Comparison of ENCODE assay signal across 1 cellular context in the genomic region with DNA sequence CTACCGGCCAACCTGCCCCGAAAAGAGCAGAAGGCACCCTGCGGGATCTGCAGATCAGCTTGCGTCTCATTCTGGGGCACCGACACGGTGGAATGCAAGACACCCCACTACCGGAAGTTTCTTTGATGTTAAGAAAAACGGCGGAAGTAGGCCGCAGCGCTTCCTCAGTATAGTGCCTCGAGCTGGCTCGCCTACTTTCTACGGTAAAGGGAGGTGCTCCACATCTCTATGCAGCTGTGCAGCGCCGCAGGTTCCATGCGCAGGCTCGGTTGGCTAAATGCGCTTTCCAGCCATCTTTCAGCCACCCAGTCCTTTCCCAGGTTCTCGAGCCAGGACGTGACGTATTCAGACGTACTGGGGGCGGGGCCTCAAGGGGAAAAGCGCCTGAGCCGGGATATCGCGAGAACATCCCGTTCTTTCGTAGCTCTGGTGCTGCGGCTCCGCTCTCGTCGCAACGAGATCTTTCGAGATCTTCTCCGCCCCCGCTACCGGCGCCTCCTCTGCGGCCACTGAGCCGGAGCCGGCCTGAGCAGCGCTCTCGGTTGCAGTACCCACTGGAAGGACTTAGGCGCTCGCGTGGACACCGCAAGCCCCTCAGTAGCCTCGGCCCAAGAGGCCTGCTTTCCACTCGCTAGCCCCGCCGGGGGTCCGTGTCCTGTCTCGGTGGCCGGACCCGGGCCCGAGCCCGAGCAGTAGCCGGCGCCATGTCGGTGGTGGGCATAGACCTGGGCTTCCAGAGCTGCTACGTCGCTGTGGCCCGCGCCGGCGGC.
TF ChIP-seq lines count a peak whose summit lies in the region.

A gene (plus strand): TSS at position 467 of the 770 bp plus-strand sequence. CDS start 238 bp downstream, at position 705.

TF ChIP-seq in HepG2, 621 proteins besides CTCF, POLR2A, EP300 and RAD21 (continued from another document and continues in another):
- TF ChIP-seq, protein P1, sequence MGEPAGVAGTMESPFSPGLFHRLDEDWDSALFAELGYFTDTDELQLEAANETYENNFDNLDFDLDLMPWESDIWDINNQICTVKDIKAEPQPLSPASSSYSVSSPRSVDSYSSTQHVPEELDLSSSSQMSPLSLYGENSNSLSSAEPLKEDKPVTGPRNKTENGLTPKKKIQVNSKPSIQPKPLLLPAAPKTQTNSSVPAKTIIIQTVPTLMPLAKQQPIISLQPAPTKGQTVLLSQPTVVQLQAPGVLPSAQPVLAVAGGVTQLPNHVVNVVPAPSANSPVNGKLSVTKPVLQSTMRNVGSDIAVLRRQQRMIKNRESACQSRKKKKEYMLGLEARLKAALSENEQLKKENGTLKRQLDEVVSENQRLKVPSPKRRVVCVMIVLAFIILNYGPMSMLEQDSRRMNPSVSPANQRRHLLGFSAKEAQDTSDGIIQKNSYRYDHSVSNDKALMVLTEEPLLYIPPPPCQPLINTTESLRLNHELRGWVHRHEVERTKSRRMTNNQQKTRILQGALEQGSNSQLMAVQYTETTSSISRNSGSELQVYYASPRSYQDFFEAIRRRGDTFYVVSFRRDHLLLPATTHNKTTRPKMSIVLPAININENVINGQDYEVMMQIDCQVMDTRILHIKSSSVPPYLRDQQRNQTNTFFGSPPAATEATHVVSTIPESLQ (CRISPR knock-in tag; conservative IDR thresholded peaks at IDR 0.05): no peak
- TF ChIP-seq ZNF790 (CRISPR knock-in tag; IDR thresholded peaks at IDR 0.05; ENCODE audit: borderline replicate concordance) (peak; percentile 53; the same call in 1 of the 2 replicates), MIER2 (CRISPR knock-in tag; IDR thresholded peaks at IDR 0.05) (no peak), JUN (CRISPR knock-in tag; IDR thresholded peaks at IDR 0.05) (peak; percentile 46; the same call in 1 of the 2 replicates), MIER3 (CRISPR knock-in tag; IDR thresholded peaks at IDR 0.05; ENCODE audit: borderline replicate concordance) (peak; percentile 77; the same call in 1 of the 2 replicates), RXRB (CRISPR knock-in tag; IDR thresholded peaks at IDR 0.05; ENCODE audit: borderline replicate concordance) (no peak), ZMYM3 (CRISPR knock-in tag; IDR thresholded peaks at IDR 0.05) (peak; percentile 49; the same call in 1 of the 2 replicates), ZNF101 (CRISPR knock-in tag; IDR thresholded peaks at IDR 0.05; ENCODE audit: borderline replicate concordance, low read depth) (0 out of 2 replicates have a peak, but pooled peaks have one; percentile 48), SALL1 (CRISPR knock-in tag; IDR thresholded peaks at IDR 0.05) (peak; percentile 76; the same call in 1 of the 2 replicates), NFKB2 (CRISPR knock-in tag; IDR thresholded peaks at IDR 0.05; ENCODE audit: borderline replicate concordance) (peak; percentile 88; the same call in 1 of the 2 replicates), RNF2 (conservative IDR thresholded peaks at IDR 0.05; ENCODE audit: low read depth) (0 out of 2 replicates have a peak, but pooled peaks have one; percentile 31), PRPF4 (IDR thresholded peaks at IDR 0.05; ENCODE audit: low read depth, low read length, poor library complexity, severe bottlenecking) (no peak), HNF4G (IDR thresholded peaks at IDR 0.05; ENCODE audit: borderline replicate concordance, low read depth, low read length) (no peak), HNF4G (CRISPR knock-in tag; IDR thresholded peaks at IDR 0.05; ENCODE audit: borderline replicate concordance, low read depth) (no peak), ZNF562 (CRISPR knock-in tag; IDR thresholded peaks at IDR 0.05; ENCODE audit: borderline replicate concordance) (peak; percentile 32; the same call in 1 of the 2 replicates), BORCS8-MEF2B (CRISPR knock-in tag; IDR thresholded peaks at IDR 0.05) (peak; percentile 91), REL (CRISPR knock-in tag; conservative IDR thresholded peaks at IDR 0.05) (no peak), ZFX (CRISPR knock-in tag; IDR thresholded peaks at IDR 0.05; ENCODE audit: low read depth) (peak; percentile 98), ZNF777 (CRISPR knock-in tag; IDR thresholded peaks at IDR 0.05) (no peak; the same call in 1 of the 2 replicates), ZBTB3 (CRISPR knock-in tag; IDR thresholded peaks at IDR 0.05; ENCODE audit: borderline replicate concordance, low read depth) (no peak), ZNF558 (CRISPR knock-in tag; IDR thresholded peaks at IDR 0.05; ENCODE audit: borderline replicate concordance) (peak; percentile 78; the same call in 1 of the 2 replicates), ATRX (CRISPR knock-in tag; IDR thresholded peaks at IDR 0.05; ENCODE audit: borderline replicate concordance) (no peak), TP53 (CRISPR knock-in tag; conservative IDR thresholded peaks at IDR 0.05) (no peak), ZNF432 (CRISPR knock-in tag; IDR thresholded peaks at IDR 0.05; ENCODE audit: borderline replicate concordance) (no peak), YEATS4 (CRISPR knock-in tag; IDR thresholded peaks at IDR 0.05; ENCODE audit: borderline replicate concordance) (peak; percentile 89; the same call in 1 of the 2 replicates), ZNF10 (CRISPR knock-in tag; IDR thresholded peaks at IDR 0.05; ENCODE audit: borderline replicate concordance, low read depth) (no peak)
- TF ChIP-seq, protein P2, sequence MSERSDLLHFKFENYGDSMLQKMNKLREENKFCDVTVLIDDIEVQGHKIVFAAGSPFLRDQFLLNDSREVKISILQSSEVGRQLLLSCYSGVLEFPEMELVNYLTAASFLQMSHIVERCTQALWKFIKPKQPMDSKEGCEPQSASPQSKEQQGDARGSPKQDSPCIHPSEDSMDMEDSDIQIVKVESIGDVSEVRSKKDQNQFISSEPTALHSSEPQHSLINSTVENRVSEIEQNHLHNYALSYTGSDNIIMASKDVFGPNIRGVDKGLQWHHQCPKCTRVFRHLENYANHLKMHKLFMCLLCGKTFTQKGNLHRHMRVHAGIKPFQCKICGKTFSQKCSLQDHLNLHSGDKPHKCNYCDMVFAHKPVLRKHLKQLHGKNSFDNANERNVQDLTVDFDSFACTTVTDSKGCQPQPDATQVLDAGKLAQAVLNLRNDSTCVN (CRISPR knock-in tag; IDR thresholded peaks at IDR 0.05; ENCODE audit: borderline replicate concordance): peak; percentile 74; the same call in 1 of the 2 replicates
- TF ChIP-seq, protein P3, sequence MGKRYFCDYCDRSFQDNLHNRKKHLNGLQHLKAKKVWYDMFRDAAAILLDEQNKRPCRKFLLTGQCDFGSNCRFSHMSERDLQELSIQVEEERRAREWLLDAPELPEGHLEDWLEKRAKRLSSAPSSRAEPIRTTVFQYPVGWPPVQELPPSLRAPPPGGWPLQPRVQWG (CRISPR knock-in tag; IDR thresholded peaks at IDR 0.05; ENCODE audit: borderline replicate concordance, low read depth): no peak
- TF ChIP-seq, protein P4, sequence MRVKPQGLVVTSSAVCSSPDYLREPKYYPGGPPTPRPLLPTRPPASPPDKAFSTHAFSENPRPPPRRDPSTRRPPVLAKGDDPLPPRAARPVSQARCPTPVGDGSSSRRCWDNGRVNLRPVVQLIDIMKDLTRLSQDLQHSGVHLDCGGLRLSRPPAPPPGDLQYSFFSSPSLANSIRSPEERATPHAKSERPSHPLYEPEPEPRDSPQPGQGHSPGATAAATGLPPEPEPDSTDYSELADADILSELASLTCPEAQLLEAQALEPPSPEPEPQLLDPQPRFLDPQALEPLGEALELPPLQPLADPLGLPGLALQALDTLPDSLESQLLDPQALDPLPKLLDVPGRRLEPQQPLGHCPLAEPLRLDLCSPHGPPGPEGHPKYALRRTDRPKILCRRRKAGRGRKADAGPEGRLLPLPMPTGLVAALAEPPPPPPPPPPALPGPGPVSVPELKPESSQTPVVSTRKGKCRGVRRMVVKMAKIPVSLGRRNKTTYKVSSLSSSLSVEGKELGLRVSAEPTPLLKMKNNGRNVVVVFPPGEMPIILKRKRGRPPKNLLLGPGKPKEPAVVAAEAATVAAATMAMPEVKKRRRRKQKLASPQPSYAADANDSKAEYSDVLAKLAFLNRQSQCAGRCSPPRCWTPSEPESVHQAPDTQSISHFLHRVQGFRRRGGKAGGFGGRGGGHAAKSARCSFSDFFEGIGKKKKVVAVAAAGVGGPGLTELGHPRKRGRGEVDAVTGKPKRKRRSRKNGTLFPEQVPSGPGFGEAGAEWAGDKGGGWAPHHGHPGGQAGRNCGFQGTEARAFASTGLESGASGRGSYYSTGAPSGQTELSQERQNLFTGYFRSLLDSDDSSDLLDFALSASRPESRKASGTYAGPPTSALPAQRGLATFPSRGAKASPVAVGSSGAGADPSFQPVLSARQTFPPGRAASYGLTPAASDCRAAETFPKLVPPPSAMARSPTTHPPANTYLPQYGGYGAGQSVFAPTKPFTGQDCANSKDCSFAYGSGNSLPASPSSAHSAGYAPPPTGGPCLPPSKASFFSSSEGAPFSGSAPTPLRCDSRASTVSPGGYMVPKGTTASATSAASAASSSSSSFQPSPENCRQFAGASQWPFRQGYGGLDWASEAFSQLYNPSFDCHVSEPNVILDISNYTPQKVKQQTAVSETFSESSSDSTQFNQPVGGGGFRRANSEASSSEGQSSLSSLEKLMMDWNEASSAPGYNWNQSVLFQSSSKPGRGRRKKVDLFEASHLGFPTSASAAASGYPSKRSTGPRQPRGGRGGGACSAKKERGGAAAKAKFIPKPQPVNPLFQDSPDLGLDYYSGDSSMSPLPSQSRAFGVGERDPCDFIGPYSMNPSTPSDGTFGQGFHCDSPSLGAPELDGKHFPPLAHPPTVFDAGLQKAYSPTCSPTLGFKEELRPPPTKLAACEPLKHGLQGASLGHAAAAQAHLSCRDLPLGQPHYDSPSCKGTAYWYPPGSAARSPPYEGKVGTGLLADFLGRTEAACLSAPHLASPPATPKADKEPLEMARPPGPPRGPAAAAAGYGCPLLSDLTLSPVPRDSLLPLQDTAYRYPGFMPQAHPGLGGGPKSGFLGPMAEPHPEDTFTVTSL (CRISPR knock-in tag; IDR thresholded peaks at IDR 0.05; ENCODE audit: borderline replicate concordance): no peak
- TF ChIP-seq, protein P5, sequence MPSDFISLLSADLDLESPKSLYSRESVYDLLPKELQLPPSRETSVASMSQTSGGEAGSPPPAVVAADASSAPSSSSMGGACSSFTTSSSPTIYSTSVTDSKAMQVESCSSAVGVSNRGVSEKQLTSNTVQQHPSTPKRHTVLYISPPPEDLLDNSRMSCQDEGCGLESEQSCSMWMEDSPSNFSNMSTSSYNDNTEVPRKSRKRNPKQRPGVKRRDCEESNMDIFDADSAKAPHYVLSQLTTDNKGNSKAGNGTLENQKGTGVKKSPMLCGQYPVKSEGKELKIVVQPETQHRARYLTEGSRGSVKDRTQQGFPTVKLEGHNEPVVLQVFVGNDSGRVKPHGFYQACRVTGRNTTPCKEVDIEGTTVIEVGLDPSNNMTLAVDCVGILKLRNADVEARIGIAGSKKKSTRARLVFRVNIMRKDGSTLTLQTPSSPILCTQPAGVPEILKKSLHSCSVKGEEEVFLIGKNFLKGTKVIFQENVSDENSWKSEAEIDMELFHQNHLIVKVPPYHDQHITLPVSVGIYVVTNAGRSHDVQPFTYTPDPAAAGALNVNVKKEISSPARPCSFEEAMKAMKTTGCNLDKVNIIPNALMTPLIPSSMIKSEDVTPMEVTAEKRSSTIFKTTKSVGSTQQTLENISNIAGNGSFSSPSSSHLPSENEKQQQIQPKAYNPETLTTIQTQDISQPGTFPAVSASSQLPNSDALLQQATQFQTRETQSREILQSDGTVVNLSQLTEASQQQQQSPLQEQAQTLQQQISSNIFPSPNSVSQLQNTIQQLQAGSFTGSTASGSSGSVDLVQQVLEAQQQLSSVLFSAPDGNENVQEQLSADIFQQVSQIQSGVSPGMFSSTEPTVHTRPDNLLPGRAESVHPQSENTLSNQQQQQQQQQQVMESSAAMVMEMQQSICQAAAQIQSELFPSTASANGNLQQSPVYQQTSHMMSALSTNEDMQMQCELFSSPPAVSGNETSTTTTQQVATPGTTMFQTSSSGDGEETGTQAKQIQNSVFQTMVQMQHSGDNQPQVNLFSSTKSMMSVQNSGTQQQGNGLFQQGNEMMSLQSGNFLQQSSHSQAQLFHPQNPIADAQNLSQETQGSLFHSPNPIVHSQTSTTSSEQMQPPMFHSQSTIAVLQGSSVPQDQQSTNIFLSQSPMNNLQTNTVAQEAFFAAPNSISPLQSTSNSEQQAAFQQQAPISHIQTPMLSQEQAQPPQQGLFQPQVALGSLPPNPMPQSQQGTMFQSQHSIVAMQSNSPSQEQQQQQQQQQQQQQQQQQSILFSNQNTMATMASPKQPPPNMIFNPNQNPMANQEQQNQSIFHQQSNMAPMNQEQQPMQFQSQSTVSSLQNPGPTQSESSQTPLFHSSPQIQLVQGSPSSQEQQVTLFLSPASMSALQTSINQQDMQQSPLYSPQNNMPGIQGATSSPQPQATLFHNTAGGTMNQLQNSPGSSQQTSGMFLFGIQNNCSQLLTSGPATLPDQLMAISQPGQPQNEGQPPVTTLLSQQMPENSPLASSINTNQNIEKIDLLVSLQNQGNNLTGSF (CRISPR knock-in tag; IDR thresholded peaks at IDR 0.05): peak; percentile 2; the same call in 1 of the 2 replicates
- TF ChIP-seq, protein P6, sequence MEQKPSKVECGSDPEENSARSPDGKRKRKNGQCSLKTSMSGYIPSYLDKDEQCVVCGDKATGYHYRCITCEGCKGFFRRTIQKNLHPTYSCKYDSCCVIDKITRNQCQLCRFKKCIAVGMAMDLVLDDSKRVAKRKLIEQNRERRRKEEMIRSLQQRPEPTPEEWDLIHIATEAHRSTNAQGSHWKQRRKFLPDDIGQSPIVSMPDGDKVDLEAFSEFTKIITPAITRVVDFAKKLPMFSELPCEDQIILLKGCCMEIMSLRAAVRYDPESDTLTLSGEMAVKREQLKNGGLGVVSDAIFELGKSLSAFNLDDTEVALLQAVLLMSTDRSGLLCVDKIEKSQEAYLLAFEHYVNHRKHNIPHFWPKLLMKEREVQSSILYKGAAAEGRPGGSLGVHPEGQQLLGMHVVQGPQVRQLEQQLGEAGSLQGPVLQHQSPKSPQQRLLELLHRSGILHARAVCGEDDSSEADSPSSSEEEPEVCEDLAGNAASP (CRISPR knock-in tag; IDR thresholded peaks at IDR 0.05; ENCODE audit: borderline replicate concordance): 0 out of 2 replicates have a peak, but pooled peaks have one; percentile 27
- TF ChIP-seq, protein P7, sequence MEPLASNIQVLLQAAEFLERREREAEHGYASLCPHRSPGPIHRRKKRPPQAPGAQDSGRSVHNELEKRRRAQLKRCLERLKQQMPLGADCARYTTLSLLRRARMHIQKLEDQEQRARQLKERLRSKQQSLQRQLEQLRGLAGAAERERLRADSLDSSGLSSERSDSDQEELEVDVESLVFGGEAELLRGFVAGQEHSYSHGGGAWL (CRISPR knock-in tag; IDR thresholded peaks at IDR 0.05): 0 out of 2 replicates have a peak, but pooled peaks have one; percentile 41
- TF ChIP-seq, protein P8, sequence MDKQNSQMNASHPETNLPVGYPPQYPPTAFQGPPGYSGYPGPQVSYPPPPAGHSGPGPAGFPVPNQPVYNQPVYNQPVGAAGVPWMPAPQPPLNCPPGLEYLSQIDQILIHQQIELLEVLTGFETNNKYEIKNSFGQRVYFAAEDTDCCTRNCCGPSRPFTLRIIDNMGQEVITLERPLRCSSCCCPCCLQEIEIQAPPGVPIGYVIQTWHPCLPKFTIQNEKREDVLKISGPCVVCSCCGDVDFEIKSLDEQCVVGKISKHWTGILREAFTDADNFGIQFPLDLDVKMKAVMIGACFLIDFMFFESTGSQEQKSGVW (CRISPR knock-in tag; IDR thresholded peaks at IDR 0.05; ENCODE audit: borderline replicate concordance): no peak; the same call in 1 of the 2 replicates
- TF ChIP-seq, protein P9, sequence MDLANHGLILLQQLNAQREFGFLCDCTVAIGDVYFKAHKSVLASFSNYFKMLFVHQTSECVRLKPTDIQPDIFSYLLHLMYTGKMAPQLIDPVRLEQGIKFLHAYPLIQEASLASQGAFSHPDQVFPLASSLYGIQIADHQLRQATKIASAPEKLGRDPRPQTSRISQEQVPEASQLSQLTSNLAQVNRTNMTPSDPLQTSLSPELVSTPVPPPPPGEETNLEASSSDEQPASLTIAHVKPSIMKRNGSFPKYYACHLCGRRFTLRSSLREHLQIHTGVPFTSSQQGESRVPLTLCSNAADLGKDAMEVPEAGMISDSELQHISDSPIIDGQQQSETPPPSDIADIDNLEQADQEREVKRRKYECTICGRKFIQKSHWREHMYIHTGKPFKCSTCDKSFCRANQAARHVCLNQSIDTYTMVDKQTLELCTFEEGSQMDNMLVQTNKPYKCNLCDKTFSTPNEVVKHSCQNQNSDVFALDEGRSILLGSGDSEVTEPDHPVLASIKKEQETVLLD (CRISPR knock-in tag; IDR thresholded peaks at IDR 0.05; ENCODE audit: low read depth): peak; percentile 75; the same call in 1 of the 2 replicates
